In genomic region chr5:1951165-1951816, GRCh38 we compare ENCODE assay signal across 20 cellular contexts.
DNase-seq lines count a peak whose midpoint lies in the region; ATAC-seq, FAIRE-seq and TF ChIP-seq lines count a peak whose summit lies in the region.
"Had no signal": no experiment of that assay in that cellular context is flagged by ENCODE, and none has a peak within 500 bp of the region (broad histone marks: within the 10 kb centered on the region; RNA-seq: fewer than 3 reads in every experiment).

No MANE protein-coding gene starts in this region.

- no peaks in the 10 kb centered on the region for H4K20me1 ChIP-seq in GM12878 (ENCODE audit: control insufficient read depth, insufficient read depth)

- H3K4me1 Mint-ChIP-seq in CD8-positive, alpha-beta memory T cell = no peaks in the 10 kb centered on the region
- H3K4me1 Mint-ChIP-seq: CD4-positive, alpha-beta memory T cell had no signal

- RAD21 ChIA-PET in GM12878 (lab: Charles Lee; ENCODE audit: unreplicated experiment) = no interaction called here

- TF ChIP-seq RAD21 in GM12878 (IDR thresholded peaks at IDR 0.05; ENCODE audit: insufficient read depth, low read depth, low read length) = no peak

- intact Hi-C loops in cardiac septum (cut with DNase I) (no loop called here), heart left ventricle (cut with DNase I) (no loop called here), GM12878 (cut with micrococcal nuclease; ENCODE audit: unreplicated experiment) (no loop called here)

- H3K4me3 Mint-ChIP-seq in CD8-positive, alpha-beta memory T cell = no peak overlapping the region
- H3K4me3 Mint-ChIP-seq: CD4-positive, alpha-beta memory T cell had no signal

- no TSS peak for BruUV-seq in GM12878 (replicated peaks; lab: Mats Ljungman, UMichigan)

- 90 to 97% (median 95%) methylated on average over 18 to 54 of the region's 54 CpGs for WGBS in heart left ventricle, 4 donors
- 85% methylated on average over 28 of the region's 54 CpGs for WGBS in GM12878 (ENCODE audit: insufficient coverage, insufficient replicate concordance, low lambda C conversion rate, missing lambda C conversion rate)

- DNase-seq in cardiac septum (ENCODE audit: low spot score) (peak; percentile 69), heart left ventricle (no peak), GM12878 (ENCODE audit: low read depth, low spot score) (no peak), mesenteric fat pad (ENCODE audit: low spot score) (peak; percentile 69), NCI-H1436 (lab: John Stamatoyannopoulos, UW) (no peak)
- no peak for DNase-seq in activated CD4-positive, CD25-positive, alpha-beta regulatory T cell treated with anti-CD3 and anti-CD28 coated beads, Interleukin-2, amount 50 U/mL, for 72 hours
- no peak for DNase-seq in CD8-positive, alpha-beta memory T cell
- DNase-seq: BE2C; CD4-positive, alpha-beta memory T cell; H9; NCI-H1092 treated with DMSO at 0.1 percent for 48 hours; NCI-H1694; NCI-H2081 treated with DMSO at 0.1 percent for 48 hours; NCI-H510A treated with DMSO at 0.1 percent for 48 hours; NCI-H774; OCI-M1; SHP77 treated with DMSO at 0.1 percent for 48 hours had no signal

- no peaks in the 10 kb centered on the region for H3K36me3 Mint-ChIP-seq in CD8-positive, alpha-beta memory T cell
- H3K36me3 Mint-ChIP-seq: CD4-positive, alpha-beta memory T cell had no signal

- FAIRE-seq in GM12878 (lab: Jason Lieb, UNC) = no peak
- FAIRE-seq: A204.1 had no signal

- H3K9me3 Mint-ChIP-seq in CD8-positive, alpha-beta memory T cell = no peaks in the 10 kb centered on the region

- peaks cover 0 to 28% (median 15%) of the 10 kb centered on the region in 12 donors for H3K4me1 ChIP-seq in heart left ventricle
- H3K4me1 ChIP-seq in GM12878 (ENCODE audit: control insufficient read depth, insufficient read depth, low read length) = no peaks in the 10 kb centered on the region
- no peaks in the 10 kb centered on the region for H3K4me1 ChIP-seq in CD8-positive, alpha-beta memory T cell (ENCODE audit: insufficient read depth, low read length)
- H3K4me1 ChIP-seq: BE2C had no signal

- ATAC-seq in heart left ventricle (no peak), GM12878 (no peak), HG03159 (IDR thresholded peaks at IDR 0.05; ENCODE audit: unreplicated experiment) (no peak)
- ATAC-seq: SK-N-SH treated with all-trans-retinoic acid at 6 μM for 48 hours had no signal

- in situ Hi-C loops in GM12878 (cut with MboI) = no loop called here

- no peak overlapping the region for H3K4me2 ChIP-seq in GM12878 (ENCODE audit: control insufficient read depth, insufficient read depth)

- TF ChIP-seq POLR2A in heart left ventricle (IDR thresholded peaks at IDR 0.05) (no peak), GM12878 (IDR thresholded peaks at IDR 0.05; ENCODE audit: low read depth, low read length) (no peak)

- SMC1A ChIA-PET in GM12878 (lab: Charles Lee; ENCODE audit: uncharacterized antibody, unreplicated experiment) = no interaction called here

- no peak for TF ChIP-seq CTCF in heart left ventricle (IDR thresholded peaks at IDR 0.05)
- no peak for TF ChIP-seq CTCF in GM12878 (IDR thresholded peaks at IDR 0.05 in 2 of 3, conservative IDR thresholded peaks at IDR 0.05 in 1 of 3; ENCODE audit: control insufficient read depth in 2 of 3, extremely low read depth in 1 of 3, insufficient read depth in 1 of 3, low read depth in 3 of 3, low read length in 3 of 3)

- H3K27me3 Mint-ChIP-seq in CD8-positive, alpha-beta memory T cell = peaks cover 5 to 28% of the 10 kb centered on the region in 2 donors

- H3K9me3 ChIP-seq in heart left ventricle (no peaks in the 10 kb centered on the region), GM12878 (replicated peaks; ENCODE audit: control insufficient read depth, insufficient read depth, low read length) (no peaks in the 10 kb centered on the region)
- no peaks in the 10 kb centered on the region for H3K9me3 ChIP-seq in CD8-positive, alpha-beta memory T cell (ENCODE audit: low read length)
- H3K9me3 ChIP-seq: BE2C had no signal

- H2AFZ ChIP-seq in GM12878 (ENCODE audit: control insufficient read depth, low read depth, low read length) = no peak overlapping the region

- no peak overlapping the region for H3K9ac ChIP-seq in GM12878 (ENCODE audit: control insufficient read depth, insufficient read depth, low read length)

- TF ChIP-seq EP300 in GM12878 (IDR thresholded peaks at IDR 0.05; ENCODE audit: borderline replicate concordance in 1 of 2, control insufficient read depth in 1 of 2, low read depth in 2 of 2, low read length in 2 of 2) = no peak

- H3K27ac ChIP-seq in heart left ventricle (no peak overlapping the region), GM12878 (ENCODE audit: control insufficient read depth, insufficient read depth) (no peak overlapping the region)
- no peak overlapping the region for H3K27ac ChIP-seq in CD8-positive, alpha-beta memory T cell (ENCODE audit: low read depth, low read length)

- no peak overlapping the region for H3K4me3 ChIP-seq in heart left ventricle
- no peak overlapping the region for H3K4me3 ChIP-seq in GM12878
- H3K4me3 ChIP-seq in CD8-positive, alpha-beta memory T cell (ENCODE audit: low read length) = no peak overlapping the region

- H3K27ac Mint-ChIP-seq in CD8-positive, alpha-beta memory T cell = no peak overlapping the region
- H3K27ac Mint-ChIP-seq: CD4-positive, alpha-beta memory T cell; H9 had no signal

- POLR2A ChIA-PET in GM12878 (lab: Charles Lee) = no interaction called here
- POLR2A ChIA-PET in CD8-positive, alpha-beta memory T cell (lab: Charles Lee) = no interaction called here

- CTCF ChIA-PET in GM12878 (lab: Yijun Ruan, JAX) = no interaction called here
- CTCF ChIA-PET in CD8-positive, alpha-beta memory T cell (lab: Charles Lee) = no interaction called here

- H3K27me3 ChIP-seq in heart left ventricle = peaks cover 0 to 3% (median 0%) of the 10 kb centered on the region in 9 donors
- no peaks in the 10 kb centered on the region; a peak in 2 of 4 replicates for H3K27me3 ChIP-seq in GM12878 (replicated peaks in 1 of 2; ENCODE audit: control insufficient read depth in 2 of 2, insufficient read depth in 2 of 2, low read length in 1 of 2)
- peaks cover 5% of the 10 kb centered on the region for H3K27me3 ChIP-seq in CD8-positive, alpha-beta memory T cell (ENCODE audit: insufficient read depth, low read length, poor library complexity, severe bottlenecking)

- H3K36me3 ChIP-seq in heart left ventricle (no peaks in the 10 kb centered on the region), GM12878 (ENCODE audit: control insufficient read depth in 2 of 2, insufficient read depth in 2 of 2, low read length in 1 of 2) (no peaks in the 10 kb centered on the region)
- no peaks in the 10 kb centered on the region for H3K36me3 ChIP-seq in CD8-positive, alpha-beta memory T cell (ENCODE audit: insufficient read depth, low read length)
- H3K36me3 ChIP-seq: BE2C had no signal

- no peaks in the 10 kb centered on the region for H3K79me2 ChIP-seq in GM12878 (ENCODE audit: control insufficient read depth, insufficient read depth, low read length)

TF ChIP-seq in GM12878, 131 proteins besides CTCF, POLR2A, EP300 and RAD21 (continues in another document):
- TF ChIP-seq E2F4 (IDR thresholded peaks at IDR 0.05; ENCODE audit: low read depth, low read length) = no peak
- no peak for TF ChIP-seq STAT3 (IDR thresholded peaks at IDR 0.05; ENCODE audit: low read depth, low read length)
- TF ChIP-seq NBN (IDR thresholded peaks at IDR 0.05) = no peak
- no peak for TF ChIP-seq WRNIP1 (IDR thresholded peaks at IDR 0.05; ENCODE audit: borderline replicate concordance, low read depth, low read length)
- TF ChIP-seq SMAD5 (IDR thresholded peaks at IDR 0.05; ENCODE audit: low read depth) = no peak
- peak; percentile 19 for TF ChIP-seq PBX3 (IDR thresholded peaks at IDR 0.05; ENCODE audit: insufficient replicate concordance, low read depth, low read length)
- TF ChIP-seq TARDBP (IDR thresholded peaks at IDR 0.05; ENCODE audit: borderline replicate concordance) = no peak

Comparison
In these comparisons a context has a peak if more than half of its experiments do, and no peak if none do; other contexts are left out.
1. DNase-seq: peak in cardiac septum (single experiment) and mesenteric fat pad (single experiment); none in heart left ventricle (0 of 5), GM12878 (single experiment), activated CD4-positive, CD25-positive, alpha-beta regulatory T cell treated with anti-CD3 and anti-CD28 coated beads, Interleukin-2, amount 50 U/mL, for 72 hours (single experiment), CD8-positive, alpha-beta memory T cell (0 of 5) and NCI-H1436 (single experiment).